ENCODE assay signal across 15 cellular contexts in the genomic region with DNA sequence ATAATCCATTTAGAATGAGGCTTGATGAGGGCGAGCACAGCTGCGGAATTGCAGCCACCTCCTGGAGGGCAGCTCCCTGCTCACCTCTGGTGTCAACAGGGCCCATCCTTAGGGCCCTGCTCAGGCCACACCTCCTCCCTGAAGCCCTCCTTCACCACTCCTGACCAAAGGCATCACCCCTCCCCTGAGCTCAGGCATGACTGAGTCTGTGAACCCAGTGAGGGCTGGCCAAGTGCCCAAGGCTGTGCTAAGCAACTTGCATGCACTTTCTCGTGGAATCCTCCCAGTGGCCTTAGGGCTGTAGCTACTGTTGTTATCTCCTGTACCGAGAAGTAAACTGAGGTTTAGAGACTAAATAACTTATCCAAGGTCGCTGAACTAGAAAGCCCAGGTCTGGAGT.
A peak's percentile ranks its signal among the peaks of the same experiment; 100 is the strongest.
DNase-seq lines count a peak whose midpoint lies in the region; ATAC-seq, FAIRE-seq and TF ChIP-seq lines count a peak whose summit lies in the region.
"Had no signal": no experiment of that assay in that cellular context is flagged by ENCODE, and none has a peak within 500 bp of the region (broad histone marks: within the 10 kb centered on the region; RNA-seq: fewer than 3 reads in every experiment).

No MANE protein-coding gene starts in this region.

- H4K91ac ChIP-seq in H1 (replicated peaks; ENCODE audit: insufficient read length, low read length), result no peak overlapping the region

- no peaks in the 10 kb centered on the region for H4K20me1 ChIP-seq in H1 (replicated peaks in 1 of 2; ENCODE audit: control insufficient read depth in 1 of 2, insufficient read depth in 2 of 2, low read length in 2 of 2)

- 86% methylated on average over 5 of the region's 5 CpGs; no CpG with 5 or more reads in 1 of the 2 experiments for WGBS in H1 (ENCODE audit: extremely low coverage in 1 of 2, insufficient coverage in 1 of 2, insufficient read length in 1 of 2, insufficient replicate concordance in 2 of 2, low coverage in 1 of 2, low lambda C conversion rate in 2 of 2, missing lambda C conversion rate in 1 of 2), 2 experiments
- 66% methylated on average over 5 of the region's 5 CpGs for WGBS in esophagus muscularis mucosa

- no peak overlapping the region for H3K18ac ChIP-seq in H1 (ENCODE audit: extremely low read depth, low read length)

- no peak overlapping the region for H2BK5ac ChIP-seq in H1 (ENCODE audit: low read depth, low read length)

- H3K9me3 Mint-ChIP-seq in natural killer cell, result no peaks in the 10 kb centered on the region
- H3K9me3 Mint-ChIP-seq: activated naive CD8-positive, alpha-beta T cell treated with anti-CD3 and anti-CD28 coated beads for 36 hours; stimulated activated naive CD8-positive, alpha-beta T cell treated with anti-CD3 and anti-CD28 coated beads, Interleukin-15, Interleukin-2, amounts not matched to agents 100 ng/mL and 50 ng/mL, for 24 hours had no signal

- no peak for TF ChIP-seq EP300 in H1 (IDR thresholded peaks at IDR 0.05; ENCODE audit: borderline replicate concordance in 1 of 2, low read depth in 2 of 2, low read length in 2 of 2)
- TF ChIP-seq EP300 in esophagus muscularis mucosa (IDR thresholded peaks at IDR 0.05), result no peak

- H2BK120ac ChIP-seq in H1 (replicated peaks; ENCODE audit: low read depth, low read length), result no peak overlapping the region

- H3K9ac ChIP-seq in H1 (replicated peaks in 1 of 4; ENCODE audit: extremely low read depth in 1 of 4, low read depth in 3 of 4, low read length in 3 of 4) (no peak overlapping the region), kidney (ENCODE audit: low read length in 2 of 2) (no peak overlapping the region)

- no peak overlapping the region for H3K4ac ChIP-seq in H1 (replicated peaks; ENCODE audit: insufficient read length, low read depth, low read length)

- no peak overlapping the region for H3K4me2 ChIP-seq in H1 (ENCODE audit: insufficient read depth in 1 of 2, low read depth in 2 of 2, low read length in 2 of 2)

- intact Hi-C loops in kidney (cut with DNase I) (no loop called here), esophagus muscularis mucosa (cut with DNase I) (loop anchor here (10.0 kb wide), 1 partner anchor 62 kb away; no protein-coding TSS in a partner anchor), natural killer cell (cut with micrococcal nuclease) (no loop called here)

- no peak for FAIRE-seq in H1 (lab: Jason Lieb, UNC)
- FAIRE-seq in kidney (lab: Jason Lieb, UNC), result no peak
- FAIRE-seq: endothelial cell of umbilical vein had no signal

- no peak overlapping the region for H3K23ac ChIP-seq in H1 (ENCODE audit: insufficient read length)

- H3K23me2 ChIP-seq in H1 (ENCODE audit: low read depth, low read length), result no peaks in the 10 kb centered on the region

- H3K27ac ChIP-seq in H1 (ENCODE audit: low read depth, low read length), result no peak overlapping the region
- no peak overlapping the region for H3K27ac ChIP-seq in kidney (ENCODE audit: low read depth in 2 of 2, low read length in 2 of 2)
- H3K27ac ChIP-seq in esophagus muscularis mucosa (replicated peaks in 1 of 4), result no peak overlapping the region

- peaks cover 0 to 6% (median under 1%) of the 10 kb centered on the region in 4 experiments; a peak in 3 of 7 replicates for H3K4me1 ChIP-seq in H1 (replicated peaks in 1 of 4; ENCODE audit: control insufficient read depth in 3 of 4, insufficient read depth in 4 of 4, low read length in 3 of 4)
- H3K4me1 ChIP-seq in kidney (ENCODE audit: control insufficient read depth in 1 of 2, insufficient read depth in 1 of 2, low read depth in 1 of 2, low read length in 2 of 2), result peaks cover 5 to 9% of the 10 kb centered on the region in 2 donors
- peaks cover 0 to 29% (median 22%) of the 10 kb centered on the region in 4 donors for H3K4me1 ChIP-seq in esophagus muscularis mucosa

- peaks cover 1% of the 10 kb centered on the region; the same call in 1 of the 2 replicates for H3K79me1 ChIP-seq in H1 (ENCODE audit: low read depth, low read length)

- H3K36me3 Mint-ChIP-seq in natural killer cell, result no peaks in the 10 kb centered on the region
- H3K36me3 Mint-ChIP-seq: activated naive CD8-positive, alpha-beta T cell treated with anti-CD3 and anti-CD28 coated beads for 36 hours had no signal

- no peak overlapping the region for H4K5ac ChIP-seq in H1 (ENCODE audit: insufficient read length, low read depth, low read length)

- H2BK12ac ChIP-seq in H1 (ENCODE audit: low read depth, low read length), result no peak overlapping the region

- H3K27me3 ChIP-seq in H1 (replicated peaks in 1 of 4; ENCODE audit: control insufficient read depth in 3 of 4, extremely low read depth in 1 of 4, insufficient read depth in 3 of 4, low read length in 3 of 4) (no peaks in the 10 kb centered on the region), esophagus muscularis mucosa (no peaks in the 10 kb centered on the region)

- no peak overlapping the region for H3K4me3 ChIP-seq in H1 (ENCODE audit: extremely low read depth in 1 of 4, insufficient read depth in 2 of 4, low read depth in 3 of 4, low read length in 4 of 4)
- H3K4me3 ChIP-seq in kidney (ENCODE audit: low read length in 2 of 2), result no peak overlapping the region
- H3K4me3 ChIP-seq in esophagus muscularis mucosa, result no peak overlapping the region

- H3K14ac ChIP-seq in H1 (ENCODE audit: insufficient read length), result no peak overlapping the region

- peaks cover 4 to 24% of the 10 kb centered on the region in 2 donors for H3K27me3 Mint-ChIP-seq in natural killer cell (ENCODE audit: low read depth in 2 of 2)

- CTCF ChIA-PET in H1 (lab: Charles Lee; ENCODE audit: partially characterized antibody), result interaction anchor here (1.3 to 2.4 kb wide), 3 partner anchors 9 to 138 kb away, joined by 3 to 9 read pairs (median 4); no protein-coding TSS in a partner anchor

- H4K8ac ChIP-seq in H1 (ENCODE audit: extremely low read depth, insufficient read depth, low read length), result no peak overlapping the region

- H3K4me1 Mint-ChIP-seq in natural killer cell, result no peaks in the 10 kb centered on the region

- no peaks in the 10 kb centered on the region for H3K9me3 ChIP-seq in H1 (ENCODE audit: insufficient read depth in 2 of 2, low read depth in 1 of 2, low read length in 1 of 2)
- H3K9me3 ChIP-seq in kidney (ENCODE audit: control insufficient read depth in 1 of 2, low read length in 2 of 2), result no peaks in the 10 kb centered on the region
- no peaks in the 10 kb centered on the region for H3K9me3 ChIP-seq in esophagus muscularis mucosa

- H3K56ac ChIP-seq in H1 (replicated peaks; ENCODE audit: insufficient read length, low read depth, low read length), result no peak overlapping the region

- 0 out of 2 replicates have a peak overlapping the region, but pooled peaks have one; percentile 23 for H2BK15ac ChIP-seq in H1 (ENCODE audit: low read length)

- ATAC-seq in natural killer cell, result no peak
- ATAC-seq: activated CD4-positive, alpha-beta T cell treated with anti-CD3 and anti-CD28 coated beads for 36 hours had no signal

- POLR2A ChIA-PET in H1 (lab: Charles Lee; ENCODE audit: partially characterized antibody), result no interaction called here

- DNase-seq in AG08395 (ENCODE audit: low spot score) (peak; percentile 10), M059J (ENCODE audit: low read depth) (peak; percentile 17), H1 (ENCODE audit: low read depth in 1 of 2, low spot score in 2 of 2) (no peak), kidney (peak; percentile 86), esophagus muscularis mucosa (ENCODE audit: extremely low spot score) (no peak), natural killer cell (no peak), Ammon's horn (ENCODE audit: low spot score) (no peak)
- DNase-seq in activated effector memory CD4-positive, alpha-beta T cell treated with anti-CD3 and anti-CD28 coated beads, Interleukin-2, amount 50 U/mL, for 16 hours, result no peak
- DNase-seq: activated CD4-positive, alpha-beta T cell treated with anti-CD3 and anti-CD28 coated beads for 36 hours; activated naive CD8-positive, alpha-beta T cell treated with anti-CD3 and anti-CD28 coated beads for 36 hours; NCI-H1694 treated with DMSO at 0.1 percent for 48 hours; NCI-H748 treated with DMSO at 0.1 percent for 48 hours; SHP77 treated with DMSO at 0.1 percent for 48 hours had no signal

- TF ChIP-seq POLR2A in H1 (IDR thresholded peaks at IDR 0.05; ENCODE audit: control extremely low read depth in 1 of 2, low read depth in 2 of 2, low read length in 2 of 2), result no peak
- no peak for TF ChIP-seq POLR2A in esophagus muscularis mucosa (IDR thresholded peaks at IDR 0.05; ENCODE audit: low read depth)

- H2BK20ac ChIP-seq in H1 (ENCODE audit: low read length), result no peak overlapping the region

- no peaks in the 10 kb centered on the region; a peak in 1 of 8 replicates for H3K36me3 ChIP-seq in H1 (ENCODE audit: control insufficient read depth in 2 of 4, insufficient read depth in 4 of 4, low read length in 3 of 4)
- H3K36me3 ChIP-seq in kidney (ENCODE audit: control insufficient read depth in 1 of 2, insufficient read depth in 2 of 2, low read length in 2 of 2), result no peaks in the 10 kb centered on the region
- peaks cover 0 to 4% (median 0%) of the 10 kb centered on the region in 4 donors for H3K36me3 ChIP-seq in esophagus muscularis mucosa

- H3K27ac Mint-ChIP-seq in natural killer cell, result no peak overlapping the region
- H3K27ac Mint-ChIP-seq: activated CD4-positive, alpha-beta T cell treated with anti-CD3 and anti-CD28 coated beads for 36 hours; activated naive CD8-positive, alpha-beta T cell treated with anti-CD3 and anti-CD28 coated beads for 36 hours; stimulated activated naive CD8-positive, alpha-beta T cell treated with anti-CD3 and anti-CD28 coated beads, Interleukin-15, Interleukin-2, amounts not matched to agents 100 ng/mL and 50 ng/mL, for 24 hours had no signal

- no peak overlapping the region for H2AFZ ChIP-seq in H1 (ENCODE audit: low read length)

- no peak overlapping the region for H3K4me3 Mint-ChIP-seq in natural killer cell
- H3K4me3 Mint-ChIP-seq: activated CD4-positive, alpha-beta T cell treated with anti-CD3 and anti-CD28 coated beads for 36 hours; activated naive CD8-positive, alpha-beta T cell treated with anti-CD3 and anti-CD28 coated beads for 36 hours; stimulated activated naive CD8-positive, alpha-beta T cell treated with anti-CD3 and anti-CD28 coated beads, Interleukin-15, Interleukin-2, amounts not matched to agents 100 ng/mL and 50 ng/mL, for 24 hours had no signal

- no peak for TF ChIP-seq RAD21 in H1 (IDR thresholded peaks at IDR 0.05 in 1 of 2, conservative IDR thresholded peaks at IDR 0.05 in 1 of 2; ENCODE audit: low read depth in 2 of 2, low read length in 2 of 2)

- no peaks in the 10 kb centered on the region for H3K79me2 ChIP-seq in H1 (ENCODE audit: control insufficient read depth in 1 of 2, insufficient read depth in 2 of 2, low read length in 2 of 2)

- TF ChIP-seq CTCF in H1 (IDR thresholded peaks at IDR 0.05; ENCODE audit: control extremely low read depth in 1 of 3, insufficient read depth in 1 of 3, low read depth in 1 of 3, low read length in 3 of 3) (no peak), kidney (IDR thresholded peaks at IDR 0.05; ENCODE audit: borderline replicate concordance, extremely low read depth, insufficient read depth) (no peak), esophagus muscularis mucosa (IDR thresholded peaks at IDR 0.05) (no peak), natural killer cell (IDR thresholded peaks at IDR 0.05) (no peak)

- H2AK5ac ChIP-seq in H1 (ENCODE audit: low read depth, low read length), result no peak overlapping the region

Comparison
In these comparisons a context has a peak if more than half of its experiments do, and no peak if none do; other contexts are left out.
1. DNase-seq: peak in AG08395 (single experiment), M059J (single experiment) and kidney (single experiment); none in H1 (0 of 2), esophagus muscularis mucosa (single experiment), activated effector memory CD4-positive, alpha-beta T cell treated with anti-CD3 and anti-CD28 coated beads, Interleukin-2, amount 50 U/mL, for 16 hours (single experiment), natural killer cell (single experiment) and Ammon's horn (single experiment).